Comparison of ENCODE assay signal across 28 cellular contexts in genomic region chr5:117394506-117395157, GRCh38.
"Had no signal": no experiment of that assay in that cellular context is flagged by ENCODE, and none has a peak within 500 bp of the region (broad histone marks: within the 10 kb centered on the region; RNA-seq: fewer than 3 reads in every experiment).

No MANE protein-coding gene starts in this region.

- H3K27me3 Mint-ChIP-seq: activated naive CD8-positive, alpha-beta T cell; central memory CD8-positive, alpha-beta T cell; naive B cell; stimulated activated naive B cell treated with anti-CD40 and anti-IgM and Interleukin-4, amounts not matched to agents 10 μg/mL and 1 μg/mL and 100 μg/mL, for 72 hours; T-helper 17 cell had no signal

- H3K4me1 Mint-ChIP-seq: central memory CD8-positive, alpha-beta T cell; naive B cell; stimulated activated naive B cell treated with anti-CD40 and anti-IgM and Interleukin-4, amounts not matched to agents 10 μg/mL and 1 μg/mL and 100 μg/mL, for 72 hours; T-helper 17 cell had no signal

- ATAC-seq: activated CD4-positive, CD25-positive, alpha-beta regulatory T cell treated with anti-CD3 and anti-CD28 coated beads, Interleukin-2, amount 50 U/mL, for 24 hours; gastrocnemius medialis; left ventricle myocardium superior; pancreas; stimulated activated naive B cell treated with anti-CD40 and anti-IgM and Interleukin-4, amounts not matched to agents 10 μg/mL and 1 μg/mL and 100 μg/mL, for 72 hours; T-helper 17 cell; upper lobe of right lung had no signal

- DNase-seq: activated CD4-positive, alpha-beta T cell treated with anti-CD3 and anti-CD28 coated beads for 48 hours; activated CD4-positive, alpha-beta T cell treated with anti-CD3 and anti-CD28 coated beads, Interleukin-2, amount 50 U/mL, for 48 hours; activated CD8-positive, alpha-beta memory T cell treated with anti-CD3 and anti-CD28 coated beads for 24 hours; activated effector memory CD4-positive, alpha-beta T cell treated with Interleukin-2 at 50 U/mL for 16 hours; activated naive CD4-positive, alpha-beta T cell treated with Interleukin-2 at 50 U/mL for 16 hours; anterior cingulate cortex; effector CD8-positive, alpha-beta T cell; gastrocnemius medialis; hypothalamus; kidney glomerular epithelial cell; left ventricle myocardium superior; naive B cell; nucleus accumbens; pancreas; sigmoid colon; stimulated activated CD4-positive, alpha-beta T cell treated with anti-CD3 and anti-CD28 coated beads, Interleukin-1b, Interleukin-23, amount 100 ng/mL, for 48 hours; stimulated activated naive B cell treated with anti-CD40 and anti-IgM and Interleukin-4, amounts not matched to agents 10 μg/mL and 1 μg/mL and 100 μg/mL, for 72 hours; stomach; T-helper 17 cell; T1000; thyroid gland; upper lobe of right lung; WERI-Rb-1 had no signal

- H3K27ac Mint-ChIP-seq: activated naive CD8-positive, alpha-beta T cell; naive B cell; stimulated activated naive B cell treated with anti-CD40 and anti-IgM and Interleukin-4, amounts not matched to agents 10 μg/mL and 1 μg/mL and 100 μg/mL, for 72 hours; T-helper 17 cell had no signal

- H3K36me3 Mint-ChIP-seq: activated naive CD8-positive, alpha-beta T cell; naive B cell; stimulated activated naive B cell treated with anti-CD40 and anti-IgM and Interleukin-4, amounts not matched to agents 10 μg/mL and 1 μg/mL and 100 μg/mL, for 72 hours had no signal

- H3K4me3 ChIP-seq: gastrocnemius medialis, pancreas, prostate gland, sigmoid colon, smooth muscle cell, stomach, thyroid gland, upper lobe of right lung had no signal

- H3K4me3 Mint-ChIP-seq: activated naive CD8-positive, alpha-beta T cell; central memory CD8-positive, alpha-beta T cell; naive B cell; stimulated activated naive B cell treated with anti-CD40 and anti-IgM and Interleukin-4, amounts not matched to agents 10 μg/mL and 1 μg/mL and 100 μg/mL, for 72 hours; T-helper 17 cell had no signal
